In genomic region chr7:84040365-84040764, GRCh38 we compare ENCODE assay signal across 14 cellular contexts.
DNase-seq lines count a peak whose midpoint lies in the region; ATAC-seq and TF ChIP-seq lines count a peak whose summit lies in the region.
"Had no signal": no experiment of that assay in that cellular context is flagged by ENCODE, and none has a peak within 500 bp of the region (broad histone marks: within the 10 kb centered on the region; RNA-seq: fewer than 3 reads in every experiment).

No MANE protein-coding gene starts in this region.

- H2BK15ac ChIP-seq in neuronal stem cell (ENCODE audit: low read length), result no peak overlapping the region

- no peak overlapping the region for H2BK120ac ChIP-seq in neuronal stem cell (ENCODE audit: low read depth, low read length)

- no peaks in the 10 kb centered on the region for H4K20me1 ChIP-seq in GM23338 (replicated peaks; ENCODE audit: insufficient read depth)
- H4K20me1 ChIP-seq: BLaER1 treated with 17β-estradiol and CSF1 and Interleukin-3, amounts not matched to agents 10 nM and 100 nM had no signal

- no peaks in the 10 kb centered on the region for H3K9me3 ChIP-seq in neuronal stem cell (replicated peaks in 1 of 2; ENCODE audit: control insufficient read depth in 2 of 2, insufficient read depth in 1 of 2, low read depth in 1 of 2, low read length in 2 of 2)
- H3K9me3 ChIP-seq in sigmoid colon, result no peaks in the 10 kb centered on the region
- H3K9me3 ChIP-seq: BLaER1 treated with 17β-estradiol and CSF1 and Interleukin-3, amounts not matched to agents 10 nM and 100 nM; colonic mucosa had no signal

- H2AFZ ChIP-seq in GM23338 (no peak overlapping the region), neuronal stem cell (ENCODE audit: low read length) (no peak overlapping the region)

- no peaks in the 10 kb centered on the region for H3K79me2 ChIP-seq in GM23338 (replicated peaks; ENCODE audit: insufficient read depth)

- no peak overlapping the region for H4K8ac ChIP-seq in neuronal stem cell (ENCODE audit: low read depth, low read length)

- H2AK5ac ChIP-seq in neuronal stem cell (ENCODE audit: low read depth, low read length), result no peak overlapping the region

- no peak overlapping the region for H3K18ac ChIP-seq in neuronal stem cell (ENCODE audit: low read length)

- intact Hi-C loops in sigmoid colon (cut with DNase I), result no loop called here

- no peak for DNase-seq in GM23338 (ENCODE audit: low spot score)
- peak; percentile 20 for DNase-seq in NCI-H510A (lab: John Stamatoyannopoulos, UW)
- DNase-seq in neuronal stem cell (ENCODE audit: low spot score), result peak; percentile 86
- DNase-seq in sigmoid colon, result no peak
- no peak for DNase-seq in DMS79 treated with DMSO at 0.1 percent for 48 hours (lab: John Stamatoyannopoulos, UW)
- no peak for DNase-seq in CD1c-positive myeloid dendritic cell (ENCODE audit: extremely low spot score)
- DNase-seq: activated CD8-positive, alpha-beta memory T cell treated with anti-CD3 and anti-CD28 coated beads, Interleukin-2, amount 10 ng/mL, durations not matched to agents 7 days and 5 days; colonic mucosa; right cardiac atrium had no signal

- no peak overlapping the region for H2BK5ac ChIP-seq in neuronal stem cell (ENCODE audit: low read length)

- H3K4me2 ChIP-seq in GM23338 (no peak overlapping the region), neuronal stem cell (ENCODE audit: insufficient read depth, low read length, poor library complexity, severe bottlenecking) (no peak overlapping the region)
- H3K4me2 ChIP-seq: BLaER1 treated with 17β-estradiol and CSF1 and Interleukin-3, amounts not matched to agents 10 nM and 100 nM had no signal

- no peaks in the 10 kb centered on the region for H3K9me2 ChIP-seq in GM23338 (ENCODE audit: insufficient read depth)

- no peak overlapping the region for H2BK12ac ChIP-seq in neuronal stem cell (ENCODE audit: low read length)

- H3K4me3 ChIP-seq in GM23338 (no peak overlapping the region), neuronal stem cell (ENCODE audit: low read length in 2 of 2) (no peak overlapping the region), sigmoid colon (no peak overlapping the region)
- H3K4me3 ChIP-seq: BLaER1 treated with 17β-estradiol and CSF1 and Interleukin-3, amounts not matched to agents 10 nM and 100 nM; colonic mucosa had no signal

- H3K27me3 Mint-ChIP-seq in GM23338 (ENCODE audit: insufficient read depth, low read depth, poor library complexity), result no peaks in the 10 kb centered on the region
- H3K27me3 Mint-ChIP-seq: activated CD8-positive, alpha-beta memory T cell treated with anti-CD3 and anti-CD28 coated beads, Interleukin-2, amount 10 ng/mL, durations not matched to agents 7 days and 5 days; activated naive CD4-positive, alpha-beta T cell treated with anti-CD3 and anti-CD28 coated beads, Interleukin-2, amount 50 U/mL, for 24 hours had no signal

- H3K4me1 Mint-ChIP-seq in GM23338, result peaks cover 20% of the 10 kb centered on the region
- H3K4me1 Mint-ChIP-seq: activated CD8-positive, alpha-beta memory T cell treated with anti-CD3 and anti-CD28 coated beads, Interleukin-2, amount 10 ng/mL, durations not matched to agents 7 days and 5 days; activated naive CD4-positive, alpha-beta T cell treated with anti-CD3 and anti-CD28 coated beads, Interleukin-2, amount 50 U/mL, for 24 hours had no signal

- no peak overlapping the region for H3K4me3 Mint-ChIP-seq in GM23338
- H3K4me3 Mint-ChIP-seq: activated CD8-positive, alpha-beta memory T cell treated with anti-CD3 and anti-CD28 coated beads, Interleukin-2, amount 10 ng/mL, durations not matched to agents 7 days and 5 days; activated naive CD4-positive, alpha-beta T cell treated with anti-CD3 and anti-CD28 coated beads, Interleukin-2, amount 50 U/mL, for 24 hours had no signal

- peak; percentile 29; the same call in 1 of the 3 replicates for ATAC-seq in GM23338
- no peak for ATAC-seq in HG03280 (IDR thresholded peaks at IDR 0.05; ENCODE audit: unreplicated experiment)
- ATAC-seq: activated CD8-positive, alpha-beta memory T cell treated with anti-CD3 and anti-CD28 coated beads, Interleukin-2, amount 10 ng/mL, durations not matched to agents 7 days and 5 days; right cardiac atrium; Right ventricle myocardium inferior had no signal

- H3K14ac ChIP-seq in neuronal stem cell (ENCODE audit: low read length), result no peak overlapping the region

- no CpG with 5 or more reads among the region's 3 CpGs for WGBS in neuronal stem cell (ENCODE audit: extremely low coverage in 2 of 2, insufficient read length in 2 of 2, insufficient replicate concordance in 1 of 2), 2 donors
- WGBS in sigmoid colon, 2 donors, result 64 to 87% methylated on average over 3 of the region's 3 CpGs

- H3K4ac ChIP-seq in neuronal stem cell (ENCODE audit: low read length), result no peak overlapping the region

- no peak for TF ChIP-seq EP300 in sigmoid colon (IDR thresholded peaks at IDR 0.05)

- H3K27ac Mint-ChIP-seq in GM23338, result peak overlapping the region; percentile 72
- H3K27ac Mint-ChIP-seq: activated CD8-positive, alpha-beta memory T cell treated with anti-CD3 and anti-CD28 coated beads, Interleukin-2, amount 10 ng/mL, durations not matched to agents 7 days and 5 days; activated naive CD4-positive, alpha-beta T cell treated with anti-CD3 and anti-CD28 coated beads, Interleukin-2, amount 50 U/mL, for 24 hours had no signal

- H3K27me3 ChIP-seq in GM23338 (ENCODE audit: insufficient read depth) (no peaks in the 10 kb centered on the region), neuronal stem cell (ENCODE audit: control insufficient read depth in 3 of 3, insufficient read depth in 3 of 3, low read depth in 1 of 3, low read length in 3 of 3) (no peaks in the 10 kb centered on the region), sigmoid colon (no peaks in the 10 kb centered on the region)
- H3K27me3 ChIP-seq: BLaER1 treated with 17β-estradiol and CSF1 and Interleukin-3, amounts not matched to agents 10 nM and 100 nM; colonic mucosa had no signal

- no peak overlapping the region for H3K23ac ChIP-seq in neuronal stem cell (ENCODE audit: low read depth, low read length, poor library complexity)

- 0 out of 2 replicates have a peak, but pooled peaks cover 5% of the 10 kb centered on the region for H3K4me1 ChIP-seq in GM23338 (ENCODE audit: insufficient read depth)
- H3K4me1 ChIP-seq in neuronal stem cell (ENCODE audit: control insufficient read depth in 2 of 2, insufficient read depth in 1 of 2, low read depth in 1 of 2, low read length in 2 of 2), result peaks cover 3 to 15% of the 10 kb centered on the region in 2 donors
- H3K4me1 ChIP-seq in sigmoid colon, result peaks cover 0 to 14% (median 6%) of the 10 kb centered on the region in 4 donors
- H3K4me1 ChIP-seq: colonic mucosa had no signal

- H3K9me3 Mint-ChIP-seq in GM23338, result no peaks in the 10 kb centered on the region
- H3K9me3 Mint-ChIP-seq: activated naive CD4-positive, alpha-beta T cell treated with anti-CD3 and anti-CD28 coated beads, Interleukin-2, amount 50 U/mL, for 24 hours had no signal

- H3K9ac ChIP-seq in neuronal stem cell (ENCODE audit: low read depth, low read length, poor library complexity), result no peak overlapping the region
- H3K9ac ChIP-seq: BLaER1 treated with 17β-estradiol and CSF1 and Interleukin-3, amounts not matched to agents 10 nM and 100 nM had no signal

- H3F3A ChIP-seq in GM23338 (replicated peaks; ENCODE audit: low read depth), result no peaks in the 10 kb centered on the region

- no peak overlapping the region for H4K91ac ChIP-seq in neuronal stem cell (ENCODE audit: low read depth, low read length, poor library complexity)

- H3K79me1 ChIP-seq in neuronal stem cell (ENCODE audit: low read depth, low read length), result no peaks in the 10 kb centered on the region

- H3K36me3 Mint-ChIP-seq in GM23338 (ENCODE audit: low read depth), result no peaks in the 10 kb centered on the region
- H3K36me3 Mint-ChIP-seq: activated CD8-positive, alpha-beta memory T cell treated with anti-CD3 and anti-CD28 coated beads, Interleukin-2, amount 10 ng/mL, durations not matched to agents 7 days and 5 days; activated naive CD4-positive, alpha-beta T cell treated with anti-CD3 and anti-CD28 coated beads, Interleukin-2, amount 50 U/mL, for 24 hours had no signal

- TF ChIP-seq CTCF in GM23338 (conservative IDR thresholded peaks at IDR 0.05; ENCODE audit: low read depth in 2 of 2), result no peak
- no peak for TF ChIP-seq CTCF in sigmoid colon (IDR thresholded peaks at IDR 0.05)

- no peak for TF ChIP-seq POLR2A in sigmoid colon (IDR thresholded peaks at IDR 0.05)

- 0 out of 2 replicates have a peak overlapping the region, but pooled peaks have one; percentile 13 for H3K27ac ChIP-seq in GM23338 (ENCODE audit: low read depth)
- H3K27ac ChIP-seq in cingulate gyrus (ENCODE audit: low read depth, low read length), result peak overlapping the region; percentile 24
- H3K27ac ChIP-seq in neuronal stem cell (replicated peaks; ENCODE audit: low read length), result peak overlapping the region; percentile 14
- H3K27ac ChIP-seq in sigmoid colon, result no peak overlapping the region
- H3K27ac ChIP-seq: BLaER1 treated with 17β-estradiol and CSF1 and Interleukin-3, amounts not matched to agents 10 nM and 100 nM; colonic mucosa had no signal

- H3K36me3 ChIP-seq in GM23338 (ENCODE audit: insufficient read depth) (no peaks in the 10 kb centered on the region), neuronal stem cell (replicated peaks in 1 of 2; ENCODE audit: control insufficient read depth in 2 of 2, insufficient read depth in 2 of 2, low read length in 2 of 2) (peaks cover 0 to 28% of the 10 kb centered on the region in 2 donors), sigmoid colon (no peaks in the 10 kb centered on the region)
- H3K36me3 ChIP-seq: BLaER1 treated with 17β-estradiol and CSF1 and Interleukin-3, amounts not matched to agents 10 nM and 100 nM; colonic mucosa had no signal

TF ChIP-seq in GM23338, 12 proteins besides CTCF, POLR2A, EP300 and RAD21 (continues in another document):
- TF ChIP-seq CREB1 (CRISPR knock-in tag; IDR thresholded peaks at IDR 0.05; ENCODE audit: low read depth), result no peak
- TF ChIP-seq ZNF114 (CRISPR knock-in tag; IDR thresholded peaks at IDR 0.05), result no peak

Comparison
In these comparisons a context has a peak if more than half of its experiments do, and no peak if none do; other contexts are left out.
1. DNase-seq: peak in NCI-H510A (single experiment) and neuronal stem cell (single experiment); none in GM23338 (single experiment), sigmoid colon (single experiment), DMS79 treated with DMSO at 0.1 percent for 48 hours (single experiment) and CD1c-positive myeloid dendritic cell (single experiment).
2. H3K27ac ChIP-seq: peak in GM23338 (single experiment), cingulate gyrus (single experiment) and neuronal stem cell (single experiment); none in sigmoid colon (0 of 4).